19 cellular contexts compared by ENCODE assay signal in genomic region chr2:156748238-156748637, GRCh38.
"Had no signal": no experiment of that assay in that cellular context is flagged by ENCODE, and none has a peak within 500 bp of the region (broad histone marks: within the 10 kb centered on the region; RNA-seq: fewer than 3 reads in every experiment).

No MANE protein-coding gene starts in this region.

- H3K27ac ChIP-seq: adrenal gland, pancreas, stomach had no signal

- H3K4me1 ChIP-seq: adrenal gland, pancreas, stomach had no signal

- H3K36me3 Mint-ChIP-seq: activated naive CD4-positive, alpha-beta T cell treated with anti-CD3 and anti-CD28 coated beads, Interleukin-2, amount 50 U/mL, for 24 hours; naive thymus-derived CD8-positive, alpha-beta T cell; stimulated activated effector memory CD8-positive, alpha-beta T cell treated with anti-CD3 and anti-CD28 coated beads, Interleukin-12 subunit alpha, Interleukin-12 subunit beta, amount 100 ng/mL, for 72 hours; type B pancreatic cell had no signal

- H3K27me3 ChIP-seq: adrenal gland, pancreas, stomach had no signal

- H3K36me3 ChIP-seq: adrenal gland, pancreas, stomach had no signal

- H3K4me1 Mint-ChIP-seq: activated naive CD4-positive, alpha-beta T cell treated with anti-CD3 and anti-CD28 coated beads, Interleukin-2, amount 50 U/mL, for 24 hours; naive thymus-derived CD8-positive, alpha-beta T cell; stimulated activated effector memory CD8-positive, alpha-beta T cell treated with anti-CD3 and anti-CD28 coated beads, Interleukin-12 subunit alpha, Interleukin-12 subunit beta, amount 100 ng/mL, for 72 hours had no signal

- ATAC-seq: activated CD4-positive, CD25-positive, alpha-beta regulatory T cell treated with anti-CD3 and anti-CD28 coated beads, Interleukin-2, amount 50 U/mL, for 24 hours; activated T-cell treated with anti-CD3 and anti-CD28 coated beads, Interleukin-2, amount 50 U/mL, for 72 hours; esophagus mucosa; left ventricle myocardium superior; mucosa of descending colon; naive thymus-derived CD8-positive, alpha-beta T cell; pancreas; sciatic nerve; stimulated activated effector memory CD8-positive, alpha-beta T cell treated with anti-CD3 and anti-CD28 coated beads, Interleukin-12 subunit alpha, Interleukin-12 subunit beta, amount 100 ng/mL, for 72 hours had no signal

- DNase-seq: activated CD4-positive, alpha-beta T cell treated with anti-CD3 and anti-CD28 coated beads, Interleukin-2, amount 50 U/mL, for 1 hour; activated gamma-delta T cell; activated T-cell treated with anti-CD3 and anti-CD28 coated beads, Interleukin-2, amount 50 U/mL, for 72 hours; adrenal gland; effector CD8-positive, alpha-beta T cell; left ventricle myocardium superior; mucosa of descending colon; naive thymus-derived CD8-positive, alpha-beta T cell; pancreas; stimulated activated CD4-positive, alpha-beta T cell treated with anti-CD3 and anti-CD28 coated beads, Interleukin-4, amount 100 ng/mL, for 24 hours; stomach; T-helper 9 cell had no signal

- H3K4me3 Mint-ChIP-seq: activated naive CD4-positive, alpha-beta T cell treated with anti-CD3 and anti-CD28 coated beads, Interleukin-2, amount 50 U/mL, for 24 hours; activated T-cell treated with anti-CD3 and anti-CD28 coated beads, Interleukin-2, amount 50 U/mL, for 72 hours; dendritic cell treated with granulocyte-macrophage colony-stimulating factor and Interleukin-4, amounts not matched to agents 40 ng/mL and 50 ng/mL, for 4 days; naive thymus-derived CD8-positive, alpha-beta T cell; stimulated activated effector memory CD8-positive, alpha-beta T cell treated with anti-CD3 and anti-CD28 coated beads, Interleukin-12 subunit alpha, Interleukin-12 subunit beta, amount 100 ng/mL, for 72 hours; type B pancreatic cell had no signal

- H3K4me3 ChIP-seq: adrenal gland, mucosa of descending colon, pancreas, stomach had no signal

- H3K9me3 Mint-ChIP-seq: activated T-cell treated with anti-CD3 and anti-CD28 coated beads, Interleukin-2, amount 50 U/mL, for 72 hours; dendritic cell treated with granulocyte-macrophage colony-stimulating factor and Interleukin-4, amounts not matched to agents 40 ng/mL and 50 ng/mL, for 4 days; stimulated activated effector memory CD8-positive, alpha-beta T cell treated with anti-CD3 and anti-CD28 coated beads, Interleukin-12 subunit alpha, Interleukin-12 subunit beta, amount 100 ng/mL, for 72 hours; type B pancreatic cell had no signal

- H3K27ac Mint-ChIP-seq: activated naive CD4-positive, alpha-beta T cell treated with anti-CD3 and anti-CD28 coated beads, Interleukin-2, amount 50 U/mL, for 24 hours; activated T-cell treated with anti-CD3 and anti-CD28 coated beads, Interleukin-2, amount 50 U/mL, for 72 hours; dendritic cell treated with granulocyte-macrophage colony-stimulating factor and Interleukin-4, amounts not matched to agents 40 ng/mL and 50 ng/mL, for 4 days; naive thymus-derived CD8-positive, alpha-beta T cell; stimulated activated effector memory CD8-positive, alpha-beta T cell treated with anti-CD3 and anti-CD28 coated beads, Interleukin-12 subunit alpha, Interleukin-12 subunit beta, amount 100 ng/mL, for 72 hours; type B pancreatic cell had no signal

- H3K27me3 Mint-ChIP-seq: dendritic cell treated with granulocyte-macrophage colony-stimulating factor and Interleukin-4, amounts not matched to agents 40 ng/mL and 50 ng/mL, for 4 days; type B pancreatic cell had no signal

- H3K9me3 ChIP-seq: adrenal gland, mucosa of descending colon, pancreas, stomach had no signal
